ENCODE assay signal across 20 cellular contexts in the genomic region with DNA sequence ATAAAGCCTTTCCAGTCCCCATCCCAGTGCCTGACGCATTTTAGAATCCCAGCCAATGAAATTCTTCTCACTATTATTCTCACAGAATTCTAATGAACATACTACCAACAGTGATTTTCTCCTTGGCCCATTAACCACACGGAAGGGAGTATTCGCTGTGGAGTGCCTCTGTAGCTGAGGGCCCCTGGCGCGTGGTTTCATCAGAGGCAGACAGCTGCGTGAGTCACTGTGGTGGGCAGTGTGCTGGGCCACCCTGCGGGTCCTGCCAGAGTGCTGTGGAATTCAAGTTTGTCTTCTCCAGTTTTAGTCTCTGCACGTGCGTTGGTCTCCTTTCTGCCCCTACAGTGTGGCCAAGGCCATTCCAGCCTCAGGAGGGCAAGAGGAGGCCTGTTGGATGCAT.
DNase-seq lines count a peak whose midpoint lies in the region; FAIRE-seq and TF ChIP-seq lines count a peak whose summit lies in the region.
"Had no signal": no experiment of that assay in that cellular context is flagged by ENCODE, and none has a peak within 500 bp of the region (broad histone marks: within the 10 kb centered on the region; RNA-seq: fewer than 3 reads in every experiment).

No MANE protein-coding gene starts in this region.

- H3K27me3 ChIP-seq in BLaER1 treated with 17β-estradiol and CSF1 and Interleukin-3, amounts not matched to agents 10 nM and 100 nM, result no peaks in the 10 kb centered on the region
- H3K27me3 ChIP-seq in kidney epithelial cell (ENCODE audit: control insufficient read depth, insufficient read depth, low read length), result no peaks in the 10 kb centered on the region

- H3K4me1 ChIP-seq in BLaER1 treated with 17β-estradiol and CSF1 and Interleukin-3, amounts not matched to agents 10 nM and 100 nM, result peaks cover 11 to 29% (median 27%) of the 10 kb centered on the region in 10 experiments; a peak in 19 of 20 replicates

- no peaks in the 10 kb centered on the region for H3K36me3 ChIP-seq in BLaER1 treated with 17β-estradiol and CSF1 and Interleukin-3, amounts not matched to agents 10 nM and 100 nM
- no peaks in the 10 kb centered on the region for H3K36me3 ChIP-seq in kidney epithelial cell (ENCODE audit: control insufficient read depth, insufficient read depth, low read length)

- DNase-seq in RCC 7860 (ENCODE audit: low spot score) (peak; percentile 29), kidney epithelial cell (ENCODE audit: low read depth) (peak; percentile 61), myocyte (ENCODE audit: low read depth) (peak; percentile 28), SIG-M5 (lab: John Stamatoyannopoulos, UW) (no peak), H54 (ENCODE audit: insufficient read length, low spot score) (no peak), NCI-H1417 treated with DMSO at 0.1 percent for 48 hours (lab: John Stamatoyannopoulos, UW) (no peak), SW 1271 (lab: John Stamatoyannopoulos, UW) (no peak)
- DNase-seq: ACHN; CD8-positive, alpha-beta T cell; COR-L47; DMS153; DMS79 treated with DMSO at 0.1 percent for 48 hours; GF-D8; HCEC 1CT; HFFc6 had no signal

- H3K9me3 ChIP-seq in BLaER1 treated with 17β-estradiol and CSF1 and Interleukin-3, amounts not matched to agents 10 nM and 100 nM (replicated peaks in 1 of 11), result peaks cover 0 to 36% (median 11%) of the 10 kb centered on the region in 11 experiments; a peak in 15 of 22 replicates

- no peak overlapping the region for H3K27ac ChIP-seq in BLaER1 treated with 17β-estradiol and CSF1 and Interleukin-3, amounts not matched to agents 10 nM and 100 nM

- no peak overlapping the region for H3K4me3 ChIP-seq in BLaER1 treated with 17β-estradiol and CSF1 and Interleukin-3, amounts not matched to agents 10 nM and 100 nM
- no peak overlapping the region for H3K4me3 ChIP-seq in kidney epithelial cell (ENCODE audit: low read depth, low read length)

- H3K9ac ChIP-seq in BLaER1 treated with 17β-estradiol and CSF1 and Interleukin-3, amounts not matched to agents 10 nM and 100 nM, result no peak overlapping the region

- no peaks in the 10 kb centered on the region for H4K20me1 ChIP-seq in BLaER1 treated with 17β-estradiol and CSF1 and Interleukin-3, amounts not matched to agents 10 nM and 100 nM

- no peak for TF ChIP-seq POLR2A in H54 (IDR thresholded peaks at IDR 0.05; ENCODE audit: low read depth, low read length)

- H3K4me2 ChIP-seq in BLaER1 treated with 17β-estradiol and CSF1 and Interleukin-3, amounts not matched to agents 10 nM and 100 nM, result peak overlapping the region in 7 of 11 experiments; percentile 28 to 75 (median 70); a peak in 10 of 22 replicates

- TF ChIP-seq CTCF in kidney epithelial cell (IDR thresholded peaks at IDR 0.05; ENCODE audit: insufficient read depth, low read length, poor library complexity, severe bottlenecking), result no peak

- FAIRE-seq in RCC 7860 (lab: Jason Lieb, UNC) (no peak), H54 (lab: Jason Lieb, UNC) (no peak)
- FAIRE-seq: D721Med, H1, HepG2, HTR-8/SVneo had no signal

Comparison
In these comparisons a context has a peak if more than half of its experiments do, and no peak if none do; other contexts are left out.
1. DNase-seq: peak in RCC 7860 (single experiment), kidney epithelial cell (single experiment) and myocyte (single experiment); none in SIG-M5 (single experiment), H54 (single experiment), NCI-H1417 treated with DMSO at 0.1 percent for 48 hours (single experiment) and SW 1271 (0 of 2).